Comparison of ENCODE assay signal across 1 cellular context in genomic region chr1:110339427-110340206, GRCh38.
TF ChIP-seq lines count a peak whose summit lies in the region.

No MANE protein-coding gene starts in this region.

TF ChIP-seq in GM12878, 131 proteins besides CTCF, POLR2A, EP300 and RAD21 (continued from another document and continues in another):
- TF ChIP-seq ZBTB11 (CRISPR knock-in tag; IDR thresholded peaks at IDR 0.05) = no peak
- TF ChIP-seq TAF1 (IDR thresholded peaks at IDR 0.05; ENCODE audit: borderline replicate concordance, low read depth, low read length) = peak; percentile 99
- no peak for TF ChIP-seq SREBF1 (IDR thresholded peaks at IDR 0.05; ENCODE audit: low read length)
- TF ChIP-seq BCL11A (IDR thresholded peaks at IDR 0.05; ENCODE audit: low read depth, low read length) = no peak
- no peak for TF ChIP-seq IRF3 (IDR thresholded peaks at IDR 0.05)
- no peak for TF ChIP-seq RCOR1 (conservative IDR thresholded peaks at IDR 0.05; ENCODE audit: low read depth, low read length)
- no peak; the same call in 1 of the 2 replicates for TF ChIP-seq HDAC2 (IDR thresholded peaks at IDR 0.05)
- no peak for TF ChIP-seq ZBTB33 (IDR thresholded peaks at IDR 0.05)
- TF ChIP-seq POLR2AphosphoS5 (IDR thresholded peaks at IDR 0.05; ENCODE audit: low read length) = peak; percentile 94
- no peak for TF ChIP-seq ZNF217 (IDR thresholded peaks at IDR 0.05)
- TF ChIP-seq PML (IDR thresholded peaks at IDR 0.05; ENCODE audit: low read length) = peak; percentile 86; the same call in 1 of the 2 replicates
- no peak; the same call in 1 of the 2 replicates for TF ChIP-seq REST (IDR thresholded peaks at IDR 0.05; ENCODE audit: low read depth, low read length)
- TF ChIP-seq CBX5 (IDR thresholded peaks at IDR 0.05; ENCODE audit: low read depth) = 0 out of 2 replicates have a peak, but pooled peaks have one; percentile 40
- TF ChIP-seq ETV6 (conservative IDR thresholded peaks at IDR 0.05 in 1 of 2, IDR thresholded peaks at IDR 0.05 in 1 of 2; ENCODE audit: borderline replicate concordance in 1 of 2, low read depth in 1 of 2) = no peak
- no peak for TF ChIP-seq IRF5 (IDR thresholded peaks at IDR 0.05; ENCODE audit: borderline replicate concordance)
- TF ChIP-seq FOS (IDR thresholded peaks at IDR 0.05; ENCODE audit: borderline replicate concordance, extremely low read depth, insufficient read length) = no peak
- no peak for TF ChIP-seq NRF1 (conservative IDR thresholded peaks at IDR 0.05; ENCODE audit: low read depth, low read length)
- TF ChIP-seq POU2F2 (IDR thresholded peaks at IDR 0.05; ENCODE audit: borderline replicate concordance, low read depth, low read length) = no peak; the same call in 2 of the 3 replicates
- no peak for TF ChIP-seq ZNF687 (IDR thresholded peaks at IDR 0.05)
- TF ChIP-seq CUX1 (IDR thresholded peaks at IDR 0.05; ENCODE audit: insufficient replicate concordance, low read depth, low read length) = no peak
- TF ChIP-seq WRNIP1 (IDR thresholded peaks at IDR 0.05; ENCODE audit: borderline replicate concordance, low read depth, low read length) = no peak
- no peak for TF ChIP-seq CEBPZ (IDR thresholded peaks at IDR 0.05; ENCODE audit: low read depth, low read length)
- no peak for TF ChIP-seq RELA (IDR thresholded peaks at IDR 0.05; ENCODE audit: borderline replicate concordance, partially characterized antibody)
- TF ChIP-seq RFX5 (IDR thresholded peaks at IDR 0.05; ENCODE audit: low read depth, low read length) = no peak
- TF ChIP-seq FOXK2 (IDR thresholded peaks at IDR 0.05) = no peak
